ENCODE assay signal across 1 cellular context in genomic region chrX:72272868-72273267, GRCh38.
TF ChIP-seq lines count a peak whose summit lies in the region.

No MANE protein-coding gene starts in this region.

TF ChIP-seq in HepG2, 621 proteins besides CTCF, POLR2A, EP300 and RAD21:
- TF ChIP-seq TAF15 (IDR thresholded peaks at IDR 0.05; ENCODE audit: low read depth, low read length, poor library complexity, severe bottlenecking), result no peak
- TF ChIP-seq POLR2G (IDR thresholded peaks at IDR 0.05; ENCODE audit: low read depth, low read length), result 0 out of 2 replicates have a peak, but pooled peaks have one; percentile 32
